Comparison of ENCODE assay signal across 38 cellular contexts in the genomic region with DNA sequence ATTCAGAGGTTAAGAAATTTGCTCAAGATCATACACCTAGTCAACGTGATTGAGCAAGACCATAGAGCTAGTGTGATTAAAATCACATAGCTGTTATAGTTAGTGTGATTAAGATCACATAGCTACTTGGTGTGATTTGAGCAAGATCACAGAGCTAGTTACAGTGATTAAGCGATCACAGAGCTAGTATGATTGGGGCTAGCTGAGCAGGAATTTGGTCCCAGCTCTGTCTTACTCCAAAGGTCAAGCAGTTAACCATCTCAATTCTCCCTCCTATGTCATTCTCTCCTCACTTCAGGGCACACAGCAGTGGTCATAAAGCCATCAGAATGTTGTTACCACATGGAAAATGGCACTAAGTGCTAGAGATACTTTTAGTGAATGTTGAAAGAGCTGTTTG.
"Had no signal": no experiment of that assay in that cellular context is flagged by ENCODE, and none has a peak within 500 bp of the region (broad histone marks: within the 10 kb centered on the region; RNA-seq: fewer than 3 reads in every experiment).

No MANE protein-coding gene starts in this region.

- H3K27ac Mint-ChIP-seq: activated B cell treated with CpG ODN at 0.5 μM for 24 hours; activated CD4-positive, alpha-beta memory T cell treated with anti-CD3 and anti-CD28 coated beads for 36 hours; activated CD4-positive, alpha-beta T cell treated with anti-CD3 and anti-CD28 coated beads, Interleukin-2, amount 10 ng/mL, durations not matched to agents 24 days and 14 days; activated CD8-positive, alpha-beta T cell treated with anti-CD3 and anti-CD28 coated beads for 36 hours; activated naive CD4-positive, alpha-beta T cell treated with anti-CD3 and anti-CD28 coated beads for 36 hours; activated naive CD8-positive, alpha-beta T cell treated with anti-CD3 and anti-CD28 coated beads for 36 hours; activated T-cell treated with anti-CD3 and anti-CD28 coated beads, Interleukin-2, amount 50 U/mL, for 72 hours; activated T-helper 1 cell treated with anti-CD3 and anti-CD28 coated beads, Interleukin-12 subunit alpha, Interleukin-12 subunit beta, Interleukin-2, Interleukin-4 antibody, amounts not matched to agents 30 ng/mL and 10 ng/mL and 1 ng/mL, durations not matched to agents 14 hours and 24 hours and 36 hours; activated T-helper 17 cell treated with anti-CD3 and anti-CD28 coated beads, Interleukin-2, amount 50 U/mL, for 72 hours; T-helper 1 cell treated with Interleukin-12 subunit alpha and Interleukin-12 subunit beta and Interleukin-4 antibody, amounts not matched to agents 30 μg/mL and 1 μg/mL, for 36 hours; T-helper 2 cell treated with Interferon-gamma antibody and Interleukin-4, amounts not matched to agents 5 μg/mL and 100 μg/mL, for 36 hours had no signal

- H3K4me3 ChIP-seq: adrenal gland, body of pancreas, breast epithelium had no signal

- H3K4me3 Mint-ChIP-seq: activated B cell treated with CpG ODN at 0.5 μM for 24 hours; activated CD4-positive, alpha-beta memory T cell treated with anti-CD3 and anti-CD28 coated beads for 36 hours; activated CD4-positive, alpha-beta T cell treated with anti-CD3 and anti-CD28 coated beads, Interleukin-2, amount 10 ng/mL, durations not matched to agents 24 days and 14 days; activated CD8-positive, alpha-beta T cell treated with anti-CD3 and anti-CD28 coated beads for 36 hours; activated naive CD4-positive, alpha-beta T cell treated with anti-CD3 and anti-CD28 coated beads for 36 hours; activated naive CD8-positive, alpha-beta T cell treated with anti-CD3 and anti-CD28 coated beads for 36 hours; activated T-cell treated with anti-CD3 and anti-CD28 coated beads, Interleukin-2, amount 50 U/mL, for 4 hours; activated T-cell treated with anti-CD3 and anti-CD28 coated beads, Interleukin-2, amount 50 U/mL, for 72 hours; activated T-helper 1 cell treated with anti-CD3 and anti-CD28 coated beads, Interleukin-12 subunit alpha, Interleukin-12 subunit beta, Interleukin-2, Interleukin-4 antibody, amounts not matched to agents 30 ng/mL and 10 ng/mL and 1 ng/mL, durations not matched to agents 14 hours and 24 hours and 36 hours; activated T-helper 17 cell treated with anti-CD3 and anti-CD28 coated beads, Interleukin-2, amount 50 U/mL, for 72 hours; T-helper 1 cell treated with Interleukin-12 subunit alpha and Interleukin-12 subunit beta and Interleukin-4 antibody, amounts not matched to agents 30 μg/mL and 1 μg/mL, for 36 hours; T-helper 2 cell treated with Interferon-gamma antibody and Interleukin-4, amounts not matched to agents 5 μg/mL and 100 μg/mL, for 36 hours had no signal

- H3K9me3 Mint-ChIP-seq: activated B cell treated with CpG ODN at 0.5 μM for 24 hours; activated CD4-positive, alpha-beta memory T cell treated with anti-CD3 and anti-CD28 coated beads for 36 hours; activated CD4-positive, alpha-beta T cell treated with anti-CD3 and anti-CD28 coated beads, Interleukin-2, amount 10 ng/mL, durations not matched to agents 24 days and 14 days; activated CD8-positive, alpha-beta T cell treated with anti-CD3 and anti-CD28 coated beads for 36 hours; activated naive CD4-positive, alpha-beta T cell treated with anti-CD3 and anti-CD28 coated beads for 36 hours; activated naive CD4-positive, alpha-beta T cell treated with anti-CD3 and anti-CD28 coated beads, Interleukin-2, amount 50 U/mL, for 72 hours; activated naive CD8-positive, alpha-beta T cell treated with anti-CD3 and anti-CD28 coated beads for 36 hours; activated T-cell treated with anti-CD3 and anti-CD28 coated beads, Interleukin-2, amount 50 U/mL, for 4 hours; activated T-cell treated with anti-CD3 and anti-CD28 coated beads, Interleukin-2, amount 50 U/mL, for 72 hours; activated T-helper 1 cell treated with anti-CD3 and anti-CD28 coated beads, Interleukin-12 subunit alpha, Interleukin-12 subunit beta, Interleukin-2, Interleukin-4 antibody, amounts not matched to agents 30 ng/mL and 10 ng/mL and 1 ng/mL, durations not matched to agents 14 hours and 24 hours and 36 hours; activated T-helper 17 cell treated with anti-CD3 and anti-CD28 coated beads, Interleukin-2, amount 50 U/mL, for 72 hours; T-helper 1 cell treated with Interleukin-12 subunit alpha and Interleukin-12 subunit beta and Interleukin-4 antibody, amounts not matched to agents 30 μg/mL and 1 μg/mL, for 36 hours; T-helper 2 cell treated with Interferon-gamma antibody and Interleukin-4, amounts not matched to agents 5 μg/mL and 100 μg/mL, for 36 hours had no signal

- H3K36me3 Mint-ChIP-seq: activated CD4-positive, alpha-beta memory T cell treated with anti-CD3 and anti-CD28 coated beads for 36 hours; activated naive CD4-positive, alpha-beta T cell treated with anti-CD3 and anti-CD28 coated beads, Interleukin-2, amount 50 U/mL, for 72 hours had no signal

- H3K4me1 Mint-ChIP-seq: activated B cell treated with CpG ODN at 0.5 μM for 24 hours; activated CD4-positive, alpha-beta T cell treated with anti-CD3 and anti-CD28 coated beads, Interleukin-2, amount 10 ng/mL, durations not matched to agents 24 days and 14 days; activated naive CD8-positive, alpha-beta T cell treated with anti-CD3 and anti-CD28 coated beads for 36 hours; activated T-helper 17 cell treated with anti-CD3 and anti-CD28 coated beads, Interleukin-2, amount 50 U/mL, for 72 hours had no signal

- H3K27me3 ChIP-seq: adrenal gland, body of pancreas, brain microvascular endothelial cell, breast epithelium had no signal

- H3K36me3 ChIP-seq: adrenal gland, brain microvascular endothelial cell, breast epithelium had no signal

- FAIRE-seq: astrocyte, TTC549 had no signal

- H3K4me1 ChIP-seq: adrenal gland, breast epithelium had no signal

- H3K27ac ChIP-seq: adrenal gland, brain microvascular endothelial cell, breast epithelium, VCaP had no signal

- H3K9me3 ChIP-seq: adrenal gland, body of pancreas, breast epithelium had no signal

- DNase-seq: activated B cell treated with CpG ODN at 0.5 μM for 24 hours; activated CD4-positive, alpha-beta memory T cell treated with anti-CD3 and anti-CD28 coated beads for 36 hours; activated CD4-positive, alpha-beta T cell treated with anti-CD3 and anti-CD28 coated beads for 4 hours; activated CD4-positive, alpha-beta T cell treated with anti-CD3 and anti-CD28 coated beads, Interleukin-2, amount 10 ng/mL, durations not matched to agents 24 days and 14 days; activated CD4-positive, alpha-beta T cell treated with anti-CD3 and anti-CD28 coated beads, Interleukin-2, amount 50 U/mL, for 1 hour; activated CD4-positive, alpha-beta T cell treated with anti-CD3 and anti-CD28 coated beads, Interleukin-2, amount 50 U/mL, for 4 hours; activated CD4-positive, CD25-positive, alpha-beta regulatory T cell treated with anti-CD3 and anti-CD28 coated beads, Interleukin-2, amount 50 U/mL, for 72 hours; activated CD8-positive, alpha-beta memory T cell treated with anti-CD3 and anti-CD28 coated beads, Interleukin-2, amount 50 U/mL, for 4 hours; activated CD8-positive, alpha-beta T cell treated with anti-CD3 and anti-CD28 coated beads for 36 hours; activated effector memory CD4-positive, alpha-beta T cell treated with anti-CD3 and anti-CD28 coated beads, Interleukin-2, amount 50 U/mL, for 16 hours; activated gamma-delta T cell treated with Interleukin-2 at 50 U/mL for 16 hours; activated naive CD4-positive, alpha-beta T cell; activated naive CD4-positive, alpha-beta T cell treated with anti-CD3 and anti-CD28 coated beads for 36 hours; activated naive CD4-positive, alpha-beta T cell treated with anti-CD3 and anti-CD28 coated beads, Interleukin-2, amount 50 U/mL, for 16 hours; activated naive CD8-positive, alpha-beta T cell treated with anti-CD3 and anti-CD28 coated beads for 36 hours; activated T-cell treated with anti-CD3 and anti-CD28 coated beads for 4 hours; activated T-cell treated with anti-CD3 and anti-CD28 coated beads, Interleukin-2, amount 50 U/mL, for 1 hour; activated T-cell treated with anti-CD3 and anti-CD28 coated beads, Interleukin-2, amount 50 U/mL, for 4 hours; activated T-cell treated with anti-CD3 and anti-CD28 coated beads, Interleukin-2, amount 50 U/mL, for 72 hours; adrenal gland; amniotic stem cell; aorta; body of pancreas; brain microvascular endothelial cell; central memory CD4-positive, alpha-beta T cell; SW 1271; T-helper 1 cell; T-helper 2 cell; T-helper 9 cell had no signal

- ATAC-seq: activated CD8-positive, alpha-beta T cell treated with anti-CD3 and anti-CD28 coated beads for 36 hours; activated naive CD4-positive, alpha-beta T cell treated with anti-CD3 and anti-CD28 coated beads, Interleukin-2, amount 50 U/mL, for 72 hours; activated T-cell treated with anti-CD3 and anti-CD28 coated beads, Interleukin-2, amount 50 U/mL, for 4 hours; activated T-cell treated with anti-CD3 and anti-CD28 coated beads, Interleukin-2, amount 50 U/mL, for 72 hours; activated T-helper 17 cell treated with anti-CD3 and anti-CD28 coated beads, Interleukin-2, amount 50 U/mL, for 72 hours; body of pancreas had no signal
